In genomic region chr9:26725573-26725972, GRCh38 we compare ENCODE assay signal across 17 cellular contexts.
A peak's percentile ranks its signal among the peaks of the same experiment; 100 is the strongest.
DNase-seq lines count a peak whose midpoint lies in the region; ATAC-seq and TF ChIP-seq lines count a peak whose summit lies in the region.
"Had no signal": no experiment of that assay in that cellular context is flagged by ENCODE, and none has a peak within 500 bp of the region (broad histone marks: within the 10 kb centered on the region; RNA-seq: fewer than 3 reads in every experiment).

No MANE protein-coding gene starts in this region.

- H3K4me1 Mint-ChIP-seq in HFFc6 (ENCODE audit: low read depth) = peaks cover 6% of the 10 kb centered on the region; the same call in 1 of the 2 replicates

- H2BK5ac ChIP-seq in mesenchymal stem cell (ENCODE audit: low read depth, low read length, poor library complexity, severe bottlenecking) = no peak overlapping the region

- H4K8ac ChIP-seq in mesenchymal stem cell (ENCODE audit: low read length) = no peak overlapping the region

- H3K27me3 ChIP-seq in mesenchymal stem cell (ENCODE audit: control insufficient read depth in 1 of 2, insufficient read depth in 1 of 2, low read length in 2 of 2) = no peaks in the 10 kb centered on the region

- ATAC-seq in HG03039 (IDR thresholded peaks at IDR 0.05; ENCODE audit: unreplicated experiment) = no peak
- ATAC-seq: GM12878, HCT116 had no signal

- no peak overlapping the region for H3K23ac ChIP-seq in mesenchymal stem cell (ENCODE audit: low read length in 2 of 2)

- H3K9ac ChIP-seq in mesenchymal stem cell (ENCODE audit: low read length) = peak overlapping the region; percentile 72

- H2AK5ac ChIP-seq in mesenchymal stem cell (ENCODE audit: low read length, severe bottlenecking) = no peak overlapping the region

- H2BK12ac ChIP-seq in mesenchymal stem cell (ENCODE audit: low read length in 2 of 2) = no peak overlapping the region

- no peak overlapping the region for H3K27ac Mint-ChIP-seq in HFFc6

- H3K79me1 ChIP-seq in mesenchymal stem cell (replicated peaks; ENCODE audit: low read length, poor library complexity, severe bottlenecking) = no peaks in the 10 kb centered on the region

- no peak overlapping the region for H3K18ac ChIP-seq in mesenchymal stem cell (ENCODE audit: low read depth in 1 of 2, low read length in 2 of 2)

- no peak overlapping the region for H3K27ac ChIP-seq in mesenchymal stem cell (ENCODE audit: low read length, poor library complexity, severe bottlenecking)

- no peaks in the 10 kb centered on the region for H3K36me3 Mint-ChIP-seq in HFFc6 (ENCODE audit: low read depth)

- no peak for TF ChIP-seq CTCF in HFFc6 (IDR thresholded peaks at IDR 0.05)

- H4K91ac ChIP-seq in mesenchymal stem cell (ENCODE audit: low read length) = no peak overlapping the region

- no peak overlapping the region for H3K4me3 Mint-ChIP-seq in HFFc6

- no peaks in the 10 kb centered on the region for H3K9me3 ChIP-seq in mesenchymal stem cell (ENCODE audit: control insufficient read depth, low read length)

- H3K9me3 Mint-ChIP-seq in HFFc6 = no peaks in the 10 kb centered on the region

- no peak overlapping the region for H2AFZ ChIP-seq in mesenchymal stem cell (ENCODE audit: low read depth, low read length)

- no peak overlapping the region for H3K4me3 ChIP-seq in mesenchymal stem cell (ENCODE audit: insufficient read depth in 1 of 2, low read depth in 1 of 2, low read length in 2 of 2)
- H3K4me3 ChIP-seq: GM12878 had no signal

- peaks cover 1% of the 10 kb centered on the region for H3K4me1 ChIP-seq in mesenchymal stem cell (ENCODE audit: control insufficient read depth, insufficient read depth, low read depth, low read length)

- no peak overlapping the region for H3K14ac ChIP-seq in mesenchymal stem cell (ENCODE audit: low read length in 2 of 2)

- no peak overlapping the region for H2BK120ac ChIP-seq in mesenchymal stem cell (ENCODE audit: low read depth, low read length)

- no peak overlapping the region for H3K4ac ChIP-seq in mesenchymal stem cell (ENCODE audit: low read depth in 1 of 2, low read length in 2 of 2)

- 65% methylated on average over 3 of the region's 3 CpGs for WGBS in mesenchymal stem cell

- peaks cover 7% of the 10 kb centered on the region; the same call in 1 of the 2 replicates for H3K27me3 Mint-ChIP-seq in HFFc6 (ENCODE audit: insufficient read depth)

- no peaks in the 10 kb centered on the region for H3K36me3 ChIP-seq in mesenchymal stem cell (ENCODE audit: control insufficient read depth in 1 of 2, insufficient read depth in 2 of 2, low read depth in 1 of 2, low read length in 2 of 2)

- H2BK15ac ChIP-seq in mesenchymal stem cell (ENCODE audit: low read depth, poor library complexity, severe bottlenecking) = no peak overlapping the region

- DNase-seq in AG08395 (ENCODE audit: low spot score) = peak; percentile 15
- DNase-seq in M059J (ENCODE audit: low read depth) = peak; percentile 36
- peak; percentile 26 for DNase-seq in dermis blood vessel endothelial cell
- DNase-seq in mesenchymal stem cell = no peak
- no peak for DNase-seq in HFFc6
- no peak for DNase-seq in T-helper 1 cell
- DNase-seq in AG08396 (ENCODE audit: low spot score) = no peak
- DNase-seq: AML-193, DMS53, KG1, NCI-H1417, NCI-H2029, NCI-H524, RPMI8226 had no signal

- no peak overlapping the region for H3K4me2 ChIP-seq in mesenchymal stem cell (ENCODE audit: low read length, poor library complexity, severe bottlenecking)

Comparison
In these comparisons a context has a peak if more than half of its experiments do, and no peak if none do; other contexts are left out.
1. DNase-seq: peak in AG08395 (single experiment), M059J (single experiment) and dermis blood vessel endothelial cell (single experiment); none in mesenchymal stem cell (single experiment), HFFc6 (single experiment), T-helper 1 cell (0 of 5) and AG08396 (single experiment).